In the genomic region with DNA sequence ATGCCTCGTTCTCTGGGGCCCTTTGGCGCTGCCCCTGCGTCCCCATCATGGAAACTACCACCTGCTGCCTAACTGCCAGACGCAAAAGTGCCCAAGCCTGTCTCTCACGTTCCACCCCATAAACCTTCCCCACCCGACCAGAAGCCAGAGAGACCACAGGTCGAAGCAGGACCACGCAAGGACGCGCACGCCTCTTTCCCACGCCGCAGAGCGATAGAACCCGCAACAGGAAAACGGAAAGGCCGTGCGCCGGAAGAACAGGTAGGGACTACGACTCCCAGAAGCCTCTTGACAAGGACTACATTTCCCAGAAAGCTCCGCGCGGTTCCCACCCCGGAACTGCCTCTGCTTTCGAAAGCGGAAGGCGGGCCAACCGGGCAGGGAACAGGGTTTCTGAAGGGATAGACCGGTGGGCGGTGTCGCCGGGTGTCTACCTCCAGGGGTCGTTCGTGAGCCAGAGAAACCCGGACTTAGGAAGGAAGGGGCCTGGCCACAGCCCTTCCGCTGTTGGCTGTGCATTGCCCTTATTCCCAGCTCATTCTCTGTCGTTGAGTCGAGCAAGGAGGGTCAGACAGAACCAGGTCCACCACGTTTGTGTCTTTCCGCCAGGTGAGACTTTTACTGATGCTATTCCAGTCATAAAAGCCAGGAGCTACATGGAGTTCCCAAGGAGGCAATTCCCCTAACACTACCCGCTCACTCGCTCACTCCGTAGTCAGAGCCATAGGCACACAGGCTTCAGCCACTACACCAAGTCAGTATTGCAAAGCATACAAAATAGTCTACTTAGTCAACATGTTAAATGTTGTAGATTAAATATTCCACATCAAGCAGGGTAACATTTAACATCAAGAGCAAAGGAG, we compare ENCODE assay signal across 1 cellular context.
A peak's percentile ranks its signal among the peaks of the same experiment; 100 is the strongest.
TF ChIP-seq lines count a peak whose summit lies in the region.

No MANE protein-coding gene starts in this region.

TF ChIP-seq in SK-N-SH, 30 proteins besides CTCF, POLR2A, EP300 and RAD21 (continued from another document):
- TF ChIP-seq NRF1 (IDR thresholded peaks at IDR 0.05; ENCODE audit: low read depth, low read length) (no peak), RFX5 (IDR thresholded peaks at IDR 0.05; ENCODE audit: low read length) (no peak), YY1 (IDR thresholded peaks at IDR 0.05; ENCODE audit: low read depth) (peak; percentile 42; the same call in 1 of the 2 replicates), GABPA (IDR thresholded peaks at IDR 0.05; ENCODE audit: low read depth) (peak; percentile 97), POLR2AphosphoS5 (IDR thresholded peaks at IDR 0.05; ENCODE audit: low read depth, low read length) (peak; percentile 87), FOSL2 (IDR thresholded peaks at IDR 0.05; ENCODE audit: borderline replicate concordance, low read depth) (no peak), FOXJ3 (CRISPR knock-in tag; IDR thresholded peaks at IDR 0.05) (no peak), MEF2A (IDR thresholded peaks at IDR 0.05; ENCODE audit: borderline replicate concordance, low read depth) (no peak), SMC3 (IDR thresholded peaks at IDR 0.05; ENCODE audit: low read depth, low read length) (peak; percentile 92), JUND (IDR thresholded peaks at IDR 0.05) (no peak), TCF12 (IDR thresholded peaks at IDR 0.05) (0 out of 2 replicates have a peak, but pooled peaks have one; percentile 5), CHD2 (IDR thresholded peaks at IDR 0.05; ENCODE audit: low read length, partially characterized antibody) (peak; percentile 96)
- TF ChIP-seq, protein P1, sequence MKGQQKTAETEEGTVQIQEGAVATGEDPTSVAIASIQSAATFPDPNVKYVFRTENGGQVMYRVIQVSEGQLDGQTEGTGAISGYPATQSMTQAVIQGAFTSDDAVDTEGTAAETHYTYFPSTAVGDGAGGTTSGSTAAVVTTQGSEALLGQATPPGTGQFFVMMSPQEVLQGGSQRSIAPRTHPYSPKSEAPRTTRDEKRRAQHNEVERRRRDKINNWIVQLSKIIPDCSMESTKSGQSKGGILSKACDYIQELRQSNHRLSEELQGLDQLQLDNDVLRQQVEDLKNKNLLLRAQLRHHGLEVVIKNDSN (IDR thresholded peaks at IDR 0.05; ENCODE audit: borderline replicate concordance, low read depth), result no peak
- TF ChIP-seq, protein P2, sequence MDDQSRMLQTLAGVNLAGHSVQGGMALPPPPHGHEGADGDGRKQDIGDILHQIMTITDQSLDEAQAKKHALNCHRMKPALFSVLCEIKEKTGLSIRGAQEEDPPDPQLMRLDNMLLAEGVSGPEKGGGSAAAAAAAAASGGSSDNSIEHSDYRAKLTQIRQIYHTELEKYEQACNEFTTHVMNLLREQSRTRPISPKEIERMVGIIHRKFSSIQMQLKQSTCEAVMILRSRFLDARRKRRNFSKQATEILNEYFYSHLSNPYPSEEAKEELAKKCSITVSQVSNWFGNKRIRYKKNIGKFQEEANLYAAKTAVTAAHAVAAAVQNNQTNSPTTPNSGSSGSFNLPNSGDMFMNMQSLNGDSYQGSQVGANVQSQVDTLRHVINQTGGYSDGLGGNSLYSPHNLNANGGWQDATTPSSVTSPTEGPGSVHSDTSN (IDR thresholded peaks at IDR 0.05), result no peak
- TF ChIP-seq, protein P3, sequence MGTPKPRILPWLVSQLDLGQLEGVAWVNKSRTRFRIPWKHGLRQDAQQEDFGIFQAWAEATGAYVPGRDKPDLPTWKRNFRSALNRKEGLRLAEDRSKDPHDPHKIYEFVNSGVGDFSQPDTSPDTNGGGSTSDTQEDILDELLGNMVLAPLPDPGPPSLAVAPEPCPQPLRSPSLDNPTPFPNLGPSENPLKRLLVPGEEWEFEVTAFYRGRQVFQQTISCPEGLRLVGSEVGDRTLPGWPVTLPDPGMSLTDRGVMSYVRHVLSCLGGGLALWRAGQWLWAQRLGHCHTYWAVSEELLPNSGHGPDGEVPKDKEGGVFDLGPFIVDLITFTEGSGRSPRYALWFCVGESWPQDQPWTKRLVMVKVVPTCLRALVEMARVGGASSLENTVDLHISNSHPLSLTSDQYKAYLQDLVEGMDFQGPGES (IDR thresholded peaks at IDR 0.05; ENCODE audit: low read depth, low read length), result no peak
- TF ChIP-seq, protein P4, sequence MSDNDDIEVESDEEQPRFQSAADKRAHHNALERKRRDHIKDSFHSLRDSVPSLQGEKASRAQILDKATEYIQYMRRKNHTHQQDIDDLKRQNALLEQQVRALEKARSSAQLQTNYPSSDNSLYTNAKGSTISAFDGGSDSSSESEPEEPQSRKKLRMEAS (IDR thresholded peaks at IDR 0.05; ENCODE audit: low read depth), result peak; percentile 96
- TF ChIP-seq, protein P5, sequence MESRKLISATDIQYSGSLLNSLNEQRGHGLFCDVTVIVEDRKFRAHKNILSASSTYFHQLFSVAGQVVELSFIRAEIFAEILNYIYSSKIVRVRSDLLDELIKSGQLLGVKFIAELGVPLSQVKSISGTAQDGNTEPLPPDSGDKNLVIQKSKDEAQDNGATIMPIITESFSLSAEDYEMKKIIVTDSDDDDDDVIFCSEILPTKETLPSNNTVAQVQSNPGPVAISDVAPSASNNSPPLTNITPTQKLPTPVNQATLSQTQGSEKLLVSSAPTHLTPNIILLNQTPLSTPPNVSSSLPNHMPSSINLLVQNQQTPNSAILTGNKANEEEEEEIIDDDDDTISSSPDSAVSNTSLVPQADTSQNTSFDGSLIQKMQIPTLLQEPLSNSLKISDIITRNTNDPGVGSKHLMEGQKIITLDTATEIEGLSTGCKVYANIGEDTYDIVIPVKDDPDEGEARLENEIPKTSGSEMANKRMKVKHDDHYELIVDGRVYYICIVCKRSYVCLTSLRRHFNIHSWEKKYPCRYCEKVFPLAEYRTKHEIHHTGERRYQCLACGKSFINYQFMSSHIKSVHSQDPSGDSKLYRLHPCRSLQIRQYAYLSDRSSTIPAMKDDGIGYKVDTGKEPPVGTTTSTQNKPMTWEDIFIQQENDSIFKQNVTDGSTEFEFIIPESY (IDR thresholded peaks at IDR 0.05; ENCODE audit: borderline replicate concordance, low read depth), result no peak
